15 cellular contexts compared by ENCODE assay signal in genomic region chr14:81298911-81299310, GRCh38.
"Had no signal": no experiment of that assay in that cellular context is flagged by ENCODE, and none has a peak within 500 bp of the region (broad histone marks: within the 10 kb centered on the region; RNA-seq: fewer than 3 reads in every experiment).

No MANE protein-coding gene starts in this region.

- H3K4me3 Mint-ChIP-seq: activated naive CD4-positive, alpha-beta T cell treated with anti-CD3 and anti-CD28 coated beads, Interleukin-2, amount 50 U/mL, for 24 hours; natural killer cell treated with Interleukin-12 subunit alpha and Interleukin-12 subunit beta and Interleukin-15 and Interleukin-18, amount 100 ng/mL, for 72 hours; stimulated activated naive CD8-positive, alpha-beta T cell treated with anti-CD3 and anti-CD28 coated beads, Interleukin-15, Interleukin-2, amounts not matched to agents 100 ng/mL and 50 ng/mL, for 24 hours; T-helper 2 cell treated with Interferon-gamma antibody and Interleukin-4, amounts not matched to agents 5 μg/mL and 100 μg/mL, for 36 hours had no signal

- H3K9me3 Mint-ChIP-seq: activated naive CD4-positive, alpha-beta T cell treated with anti-CD3 and anti-CD28 coated beads, Interleukin-2, amount 50 U/mL, for 24 hours; natural killer cell treated with Interleukin-12 subunit alpha and Interleukin-12 subunit beta and Interleukin-15 and Interleukin-18, amount 100 ng/mL, for 72 hours; stimulated activated naive CD8-positive, alpha-beta T cell treated with anti-CD3 and anti-CD28 coated beads, Interleukin-15, Interleukin-2, amounts not matched to agents 100 ng/mL and 50 ng/mL, for 24 hours; T-helper 2 cell treated with Interferon-gamma antibody and Interleukin-4, amounts not matched to agents 5 μg/mL and 100 μg/mL, for 36 hours had no signal

- H3K27me3 Mint-ChIP-seq: activated naive CD4-positive, alpha-beta T cell treated with anti-CD3 and anti-CD28 coated beads, Interleukin-2, amount 50 U/mL, for 24 hours; progenitor cell of endocrine pancreas; stimulated activated naive CD8-positive, alpha-beta T cell treated with anti-CD3 and anti-CD28 coated beads, Interleukin-15, Interleukin-2, amounts not matched to agents 100 ng/mL and 50 ng/mL, for 24 hours had no signal

- DNase-seq: activated CD4-positive, alpha-beta T cell treated with anti-CD3 and anti-CD28 coated beads, Interleukin-2, amount 50 U/mL, for 1 hour; activated CD4-positive, CD25-positive, alpha-beta regulatory T cell treated with anti-CD3 and anti-CD28 coated beads, Interleukin-2, amount 50 U/mL, for 72 hours; activated gamma-delta T cell treated with Interleukin-2 at 50 U/mL for 16 hours; activated T-cell treated with anti-CD3 and anti-CD28 coated beads, Interleukin-2, amount 50 U/mL, for 1 hour; anterior cingulate cortex; cortex of kidney; foreskin melanocyte; lower lobe of right lung; substantia nigra; tibial artery had no signal

- H3K27ac Mint-ChIP-seq: activated naive CD4-positive, alpha-beta T cell treated with anti-CD3 and anti-CD28 coated beads, Interleukin-2, amount 50 U/mL, for 24 hours; natural killer cell treated with Interleukin-12 subunit alpha and Interleukin-12 subunit beta and Interleukin-15 and Interleukin-18, amount 100 ng/mL, for 72 hours; stimulated activated naive CD8-positive, alpha-beta T cell treated with anti-CD3 and anti-CD28 coated beads, Interleukin-15, Interleukin-2, amounts not matched to agents 100 ng/mL and 50 ng/mL, for 24 hours; T-helper 2 cell treated with Interferon-gamma antibody and Interleukin-4, amounts not matched to agents 5 μg/mL and 100 μg/mL, for 36 hours had no signal

- H3K4me1 Mint-ChIP-seq: activated naive CD4-positive, alpha-beta T cell treated with anti-CD3 and anti-CD28 coated beads, Interleukin-2, amount 50 U/mL, for 24 hours had no signal

- H3K36me3 Mint-ChIP-seq: activated naive CD4-positive, alpha-beta T cell treated with anti-CD3 and anti-CD28 coated beads, Interleukin-2, amount 50 U/mL, for 24 hours; natural killer cell treated with Interleukin-12 subunit alpha and Interleukin-12 subunit beta and Interleukin-15 and Interleukin-18, amount 100 ng/mL, for 72 hours had no signal
